ENCODE assay signal across 8 cellular contexts in genomic region chr18:50203801-50204604, GRCh38. TPM values are rescaled to one million over a fixed set of nuclear protein-coding genes. Genes with fewer than 3 reads are reported as not detected.
DNase-seq lines count a peak whose midpoint lies in the region; ATAC-seq and TF ChIP-seq lines count a peak whose summit lies in the region.

No MANE protein-coding gene starts in this region.

- peak; percentile 28 to 46 for ATAC-seq in activated naive CD4-positive, alpha-beta T cell treated with anti-CD3 and anti-CD28 coated beads, Interleukin-2, amount 50 U/mL, for 72 hours
- ATAC-seq in activated CD8-positive, alpha-beta T cell treated with anti-CD3 and anti-CD28 coated beads for 36 hours: no peak
- ATAC-seq in left cardiac atrium: peak; percentile 55 to 60
- no peak for ATAC-seq in GM21723 (IDR thresholded peaks at IDR 0.05; ENCODE audit: unreplicated experiment)
- ATAC-seq in GM21447 (IDR thresholded peaks at IDR 0.05; ENCODE audit: unreplicated experiment): no peak

- peak; percentile 55 for TF ChIP-seq CTCF in activated CD8-positive, alpha-beta T cell treated with anti-CD3 and anti-CD28 coated beads for 36 hours (IDR thresholded peaks at IDR 0.05)
- peak; percentile 83 for TF ChIP-seq CTCF in retinal pigment epithelial cell (conservative IDR thresholded peaks at IDR 0.05; ENCODE audit: low read depth, low read length)

- peaks cover 0 to 4% of the 10 kb centered on the region in 2 donors for H3K9me3 Mint-ChIP-seq in activated naive CD4-positive, alpha-beta T cell treated with anti-CD3 and anti-CD28 coated beads, Interleukin-2, amount 50 U/mL, for 72 hours
- peaks cover 4% of the 10 kb centered on the region for H3K9me3 Mint-ChIP-seq in activated CD8-positive, alpha-beta T cell treated with anti-CD3 and anti-CD28 coated beads for 36 hours

- H3K27ac Mint-ChIP-seq in activated naive CD4-positive, alpha-beta T cell treated with anti-CD3 and anti-CD28 coated beads, Interleukin-2, amount 50 U/mL, for 72 hours: no peak overlapping the region
- H3K27ac Mint-ChIP-seq in activated CD8-positive, alpha-beta T cell treated with anti-CD3 and anti-CD28 coated beads for 36 hours: no peak overlapping the region

- peaks cover 50% of the 10 kb centered on the region for H3K27me3 Mint-ChIP-seq in activated CD8-positive, alpha-beta T cell treated with anti-CD3 and anti-CD28 coated beads for 36 hours

- peak in 1 of 2 donors; percentile 19 for DNase-seq in activated naive CD4-positive, alpha-beta T cell treated with anti-CD3 and anti-CD28 coated beads, Interleukin-2, amount 50 U/mL, for 72 hours (ENCODE audit: low spot score in 2 of 2)
- DNase-seq in activated naive CD4-positive, alpha-beta T cell treated with anti-CD3 and anti-CD28 coated beads, Interleukin-2, amount 50 U/mL, for 16 hours: no peak
- DNase-seq in NCI-H146 treated with DMSO at 0.1 percent for 48 hours (lab: John Stamatoyannopoulos, UW; ENCODE audit: unreplicated experiment): peak; percentile 80
- DNase-seq in activated CD8-positive, alpha-beta T cell treated with anti-CD3 and anti-CD28 coated beads for 36 hours: peak; percentile 31
- no peak for DNase-seq in left cardiac atrium
- no peak for DNase-seq in retinal pigment epithelial cell (ENCODE audit: low read depth)

- peaks cover 9% of the 10 kb centered on the region for H3K4me1 Mint-ChIP-seq in activated CD8-positive, alpha-beta T cell treated with anti-CD3 and anti-CD28 coated beads for 36 hours (ENCODE audit: low read depth)

- CTCF ChIA-PET in activated CD8-positive, alpha-beta T cell treated with anti-CD3 and anti-CD28 coated beads for 36 hours (lab: Charles Lee): interaction anchor here (0.8 to 3.1 kb wide), 10 partner anchors 8 to 258 kb away, joined by 3 to 19 read pairs (median 4); partner anchors contain the start of gene MYO5B

- intact Hi-C loops in activated CD8-positive, alpha-beta T cell treated with anti-CD3 and anti-CD28 coated beads for 36 hours (cut with micrococcal nuclease): no loop called here
- intact Hi-C loops in left cardiac atrium (cut with DNase I): no loop called here

- POLR2A ChIA-PET in activated CD8-positive, alpha-beta T cell treated with anti-CD3 and anti-CD28 coated beads for 36 hours (lab: Charles Lee): no interaction called here

- H3K36me3 Mint-ChIP-seq in activated naive CD4-positive, alpha-beta T cell treated with anti-CD3 and anti-CD28 coated beads, Interleukin-2, amount 50 U/mL, for 72 hours: no peaks in the 10 kb centered on the region
- no peaks in the 10 kb centered on the region for H3K36me3 Mint-ChIP-seq in activated CD8-positive, alpha-beta T cell treated with anti-CD3 and anti-CD28 coated beads for 36 hours (ENCODE audit: low read depth)

- no peak overlapping the region for H3K4me3 Mint-ChIP-seq in activated CD8-positive, alpha-beta T cell treated with anti-CD3 and anti-CD28 coated beads for 36 hours

- H3K4me3 ChIP-seq in retinal pigment epithelial cell (ENCODE audit: low read length): peak overlapping the region; percentile 25

RNA-seq across cellular contexts. Expression of gene MYO5B, which starts 9.1 kb away (rescaled TPM):
- total RNA-seq in activated naive CD4-positive, alpha-beta T cell treated with anti-CD3 and anti-CD28 coated beads, Interleukin-2, amount 50 U/mL, for 72 hours: under 1 TPM; 0.27 to 0.41 TPM
- under 1 TPM in 1 of 2 experiments, not detected in 1; 0.09 TPM for total RNA-seq in activated CD8-positive, alpha-beta T cell treated with anti-CD3 and anti-CD28 coated beads for 36 hours
- total RNA-seq in left cardiac atrium: 1 to 10 TPM; 4.6 to 7.2 TPM

Comparison
In these comparisons a context has a peak if more than half of its experiments do, and no peak if none do; other contexts are left out.
1. ATAC-seq: peak in activated naive CD4-positive, alpha-beta T cell treated with anti-CD3 and anti-CD28 coated beads, Interleukin-2, amount 50 U/mL, for 72 hours (2 of 2) and left cardiac atrium (2 of 2); none in activated CD8-positive, alpha-beta T cell treated with anti-CD3 and anti-CD28 coated beads for 36 hours (single experiment), GM21723 (single experiment) and GM21447 (single experiment).
2. DNase-seq: peak in NCI-H146 treated with DMSO at 0.1 percent for 48 hours (single experiment) and activated CD8-positive, alpha-beta T cell treated with anti-CD3 and anti-CD28 coated beads for 36 hours (single experiment); none in activated naive CD4-positive, alpha-beta T cell treated with anti-CD3 and anti-CD28 coated beads, Interleukin-2, amount 50 U/mL, for 16 hours (single experiment), left cardiac atrium (single experiment) and retinal pigment epithelial cell (single experiment).